In genomic region chr2:216115224-216115582, GRCh38 we compare ENCODE assay signal across 8 cellular contexts. TPM values are rescaled to one million over a fixed set of nuclear protein-coding genes. Genes with fewer than 3 reads are reported as not detected.
DNase-seq lines count a peak whose midpoint lies in the region; ATAC-seq and TF ChIP-seq lines count a peak whose summit lies in the region.

No MANE protein-coding gene starts in this region.

- H3K9me3 Mint-ChIP-seq in activated naive CD4-positive, alpha-beta T cell treated with anti-CD3 and anti-CD28 coated beads, Interleukin-2, amount 10 ng/mL, durations not matched to agents 7 days and 5 days, result no peaks in the 10 kb centered on the region
- H3K9me3 Mint-ChIP-seq in naive thymus-derived CD4-positive, alpha-beta T cell, result peaks cover 0 to 5% (median 0%) of the 10 kb centered on the region in 11 donors

- H3K27ac ChIP-seq in PC-9, result peak overlapping the region; percentile 81
- H3K27ac ChIP-seq in effector memory CD4-positive, alpha-beta T cell (ENCODE audit: insufficient read depth, low read length, poor library complexity, severe bottlenecking), result peak overlapping the region; percentile 78
- peak overlapping the region; percentile 77 for H3K27ac ChIP-seq in naive thymus-derived CD4-positive, alpha-beta T cell (ENCODE audit: low read depth, low read length)

- peaks cover 24% of the 10 kb centered on the region for H4K20me1 ChIP-seq in PC-9 (ENCODE audit: insufficient read depth)

- H2AFZ ChIP-seq in PC-9, result peak overlapping the region; percentile 97

- no peaks in the 10 kb centered on the region for H3K9me2 ChIP-seq in PC-9 (ENCODE audit: insufficient read depth)

- BruUV-seq in PC-9 (replicated peaks; lab: Mats Ljungman, UMichigan), result no TSS peak

- peaks cover 78% of the 10 kb centered on the region for H3K36me3 Mint-ChIP-seq in activated naive CD4-positive, alpha-beta T cell treated with anti-CD3 and anti-CD28 coated beads, Interleukin-2, amount 10 ng/mL, durations not matched to agents 7 days and 5 days
- H3K36me3 Mint-ChIP-seq in naive thymus-derived CD4-positive, alpha-beta T cell, result peaks cover 14 to 71% (median 54%) of the 10 kb centered on the region in 5 donors

- CTCF ChIA-PET in activated naive CD4-positive, alpha-beta T cell treated with anti-CD3 and anti-CD28 coated beads, Interleukin-2, amount 10 ng/mL, durations not matched to agents 7 days and 5 days (lab: Charles Lee), result interaction anchor here (1.0 to 1.9 kb wide), 5 partner anchors 19 to 31 kb away, joined by 3 to 9 read pairs (median 8); no protein-coding TSS in a partner anchor
- CTCF ChIA-PET in PC-9 (lab: Charles Lee), result interaction anchor here (0.6 kb wide), 1 partner anchor 362 kb away, joined by 3 read pairs; no protein-coding TSS in a partner anchor
- CTCF ChIA-PET in naive thymus-derived CD4-positive, alpha-beta T cell (lab: Charles Lee), result interaction anchor here (1.6 to 1.7 kb wide), 2 partner anchors 22 to 31 kb away, joined by 4 to 6 read pairs; no protein-coding TSS in a partner anchor

- H3K4me1 ChIP-seq in PC-9 (replicated peaks; ENCODE audit: insufficient read depth), result peaks cover 19% of the 10 kb centered on the region
- H3K4me1 ChIP-seq in effector memory CD4-positive, alpha-beta T cell (ENCODE audit: control insufficient read depth, insufficient read depth, low read length, poor library complexity, severe bottlenecking), result peaks cover 17% of the 10 kb centered on the region
- H3K4me1 ChIP-seq in naive thymus-derived CD4-positive, alpha-beta T cell (ENCODE audit: control insufficient read depth in 2 of 2, insufficient read depth in 2 of 2, low read length in 2 of 2), result peaks cover 32 to 60% of the 10 kb centered on the region in 2 donors

- no peaks in the 10 kb centered on the region for H3K9me3 ChIP-seq in PC-9 (ENCODE audit: insufficient read depth, low read depth)
- H3K9me3 ChIP-seq in effector memory CD4-positive, alpha-beta T cell (ENCODE audit: control insufficient read depth, low read length), result no peaks in the 10 kb centered on the region
- H3K9me3 ChIP-seq in naive thymus-derived CD4-positive, alpha-beta T cell (ENCODE audit: control insufficient read depth in 2 of 3, low read length in 3 of 3), result no peaks in the 10 kb centered on the region

- H3F3A ChIP-seq in PC-9 (ENCODE audit: insufficient read depth, low read depth), result peaks cover 49% of the 10 kb centered on the region

- H3K27ac Mint-ChIP-seq in activated naive CD4-positive, alpha-beta T cell treated with anti-CD3 and anti-CD28 coated beads, Interleukin-2, amount 10 ng/mL, durations not matched to agents 7 days and 5 days, result peak overlapping the region; percentile 91
- H3K27ac Mint-ChIP-seq in naive thymus-derived CD4-positive, alpha-beta T cell, result peak overlapping the region; percentile 89 to 99 (median 97)

- peak overlapping the region; percentile 76 for H3K4me3 ChIP-seq in PC-9
- peak overlapping the region; percentile 57 for H3K4me3 ChIP-seq in effector memory CD4-positive, alpha-beta T cell (ENCODE audit: insufficient read depth, low read depth, low read length, poor library complexity, severe bottlenecking)
- peak overlapping the region; percentile 65 for H3K4me3 ChIP-seq in naive thymus-derived CD4-positive, alpha-beta T cell (ENCODE audit: low read length)

- DNase-seq in activated naive CD4-positive, alpha-beta T cell treated with anti-CD3 and anti-CD28 coated beads, Interleukin-2, amount 10 ng/mL, durations not matched to agents 7 days and 5 days, result no peak
- no peak for DNase-seq in activated naive CD4-positive, alpha-beta T cell (lab: John Stamatoyannopoulos, UW)
- DNase-seq in PC-9 (no peak), NCI-H524 treated with DMSO at 0.1 percent for 48 hours (lab: John Stamatoyannopoulos, UW) (no peak)
- no peak for DNase-seq in effector memory CD4-positive, alpha-beta T cell
- no peak for DNase-seq in naive thymus-derived CD4-positive, alpha-beta T cell
- no peak for DNase-seq in activated CD4-positive, CD25-positive, alpha-beta regulatory T cell treated with anti-CD3 and anti-CD28 coated beads, Interleukin-2, amount 50 U/mL, for 72 hours

- peak overlapping the region; percentile 94 for H3K4me2 ChIP-seq in PC-9

- ATAC-seq in naive thymus-derived CD4-positive, alpha-beta T cell, result peak; percentile 19
- no peak for ATAC-seq in GM18868 (IDR thresholded peaks at IDR 0.05; ENCODE audit: unreplicated experiment)

- H3K36me3 ChIP-seq in PC-9 (ENCODE audit: low read depth), result peaks cover 78% of the 10 kb centered on the region
- H3K36me3 ChIP-seq in effector memory CD4-positive, alpha-beta T cell (ENCODE audit: control insufficient read depth, insufficient read depth, low read length), result peaks cover 66% of the 10 kb centered on the region
- H3K36me3 ChIP-seq in naive thymus-derived CD4-positive, alpha-beta T cell (ENCODE audit: control insufficient read depth in 2 of 3, insufficient read depth in 3 of 3, low read length in 3 of 3), result peaks cover 21 to 71% (median 37%) of the 10 kb centered on the region in 3 experiments

- H3K27me3 Mint-ChIP-seq in activated naive CD4-positive, alpha-beta T cell treated with anti-CD3 and anti-CD28 coated beads, Interleukin-2, amount 10 ng/mL, durations not matched to agents 7 days and 5 days, result no peaks in the 10 kb centered on the region
- H3K27me3 Mint-ChIP-seq in naive thymus-derived CD4-positive, alpha-beta T cell, result peaks cover 0 to 2% (median 0%) of the 10 kb centered on the region in 5 donors

- H3K27me3 ChIP-seq in PC-9 (ENCODE audit: insufficient read depth, low read depth), result no peaks in the 10 kb centered on the region
- H3K27me3 ChIP-seq in effector memory CD4-positive, alpha-beta T cell (replicated peaks; ENCODE audit: control insufficient read depth, insufficient read depth, low read length, poor library complexity, severe bottlenecking), result no peaks in the 10 kb centered on the region
- H3K27me3 ChIP-seq in naive thymus-derived CD4-positive, alpha-beta T cell (ENCODE audit: control insufficient read depth in 2 of 2, insufficient read depth in 2 of 2, low read length in 2 of 2), result no peaks in the 10 kb centered on the region

- H3K4me1 Mint-ChIP-seq in activated naive CD4-positive, alpha-beta T cell treated with anti-CD3 and anti-CD28 coated beads, Interleukin-2, amount 10 ng/mL, durations not matched to agents 7 days and 5 days, result peaks cover 97% of the 10 kb centered on the region
- peaks cover 53 to 100% (median 97%) of the 10 kb centered on the region in 7 donors for H3K4me1 Mint-ChIP-seq in naive thymus-derived CD4-positive, alpha-beta T cell

- intact Hi-C loops in PC-9 (cut with micrococcal nuclease; ENCODE audit: unreplicated experiment), result loop anchor here (5.0 kb wide), 1 partner anchor 42 kb away; no protein-coding TSS in a partner anchor
- intact Hi-C loops in naive thymus-derived CD4-positive, alpha-beta T cell (cut with micrococcal nuclease), result loop anchor here in 1 of 2 donors (2.0 kb wide), 1 partner anchor 1306 kb away; the partner anchor contains the start of gene BARD1

- POLR2A ChIA-PET in PC-9 (lab: Charles Lee; ENCODE audit: unreplicated experiment), result interaction anchor here (0.7 kb wide), 1 partner anchor 66 kb away, joined by 3 read pairs; no protein-coding TSS in a partner anchor
- POLR2A ChIA-PET in naive thymus-derived CD4-positive, alpha-beta T cell (lab: Charles Lee), result interaction anchor here (1.5 to 8.9 kb wide), 2 partner anchors 26 to 32 kb away, joined by 4 to 166 read pairs; partner anchors contain the start of genes PECR and TMEM169

- TF ChIP-seq CTCF in PC-9 (conservative IDR thresholded peaks at IDR 0.05), result no peak

- H3K4me3 Mint-ChIP-seq in activated naive CD4-positive, alpha-beta T cell treated with anti-CD3 and anti-CD28 coated beads, Interleukin-2, amount 10 ng/mL, durations not matched to agents 7 days and 5 days, result peak overlapping the region; percentile 84
- H3K4me3 Mint-ChIP-seq in naive thymus-derived CD4-positive, alpha-beta T cell, result peak overlapping the region; percentile 88 to 99 (median 94)

- H3K79me2 ChIP-seq in PC-9 (ENCODE audit: low read depth), result peaks cover 75% of the 10 kb centered on the region

RNA-seq across cellular contexts. Expression of gene XRCC5, which starts 6.1 kb away (rescaled TPM):
- total RNA-seq in PC-9 (2021), result 242 and 275 TPM in 2 replicates
- total RNA-seq in naive thymus-derived CD4-positive, alpha-beta T cell, result 100 to 1,000 TPM; 168 to 347 (median 228) TPM
- 100 to 1,000 TPM; 297 to 316 TPM for polyA plus RNA-seq in naive thymus-derived CD4-positive, alpha-beta T cell

RNA-seq across cellular contexts. Expression of gene TMEM169, which starts 33.5 kb away (rescaled TPM):
- total RNA-seq in PC-9 (2021), result 0.46 and 0.58 TPM in 2 replicates
- total RNA-seq in naive thymus-derived CD4-positive, alpha-beta T cell, result 1 to 10 TPM; 2.0 to 5.1 (median 2.6) TPM
- 1 to 10 TPM; 3.7 to 4.3 TPM for polyA plus RNA-seq in naive thymus-derived CD4-positive, alpha-beta T cell

RNA-seq across cellular contexts. Expression of gene PECR, which starts 33.6 kb away (rescaled TPM):
- total RNA-seq in PC-9 (2021), result 10.8 and 16.0 TPM in 2 replicates
- total RNA-seq in naive thymus-derived CD4-positive, alpha-beta T cell, result 10 to 100 TPM; 15.7 to 29.9 (median 20.6) TPM
- polyA plus RNA-seq in naive thymus-derived CD4-positive, alpha-beta T cell, result 10 to 100 TPM; 31.9 to 34.4 TPM
